In the genomic region with DNA sequence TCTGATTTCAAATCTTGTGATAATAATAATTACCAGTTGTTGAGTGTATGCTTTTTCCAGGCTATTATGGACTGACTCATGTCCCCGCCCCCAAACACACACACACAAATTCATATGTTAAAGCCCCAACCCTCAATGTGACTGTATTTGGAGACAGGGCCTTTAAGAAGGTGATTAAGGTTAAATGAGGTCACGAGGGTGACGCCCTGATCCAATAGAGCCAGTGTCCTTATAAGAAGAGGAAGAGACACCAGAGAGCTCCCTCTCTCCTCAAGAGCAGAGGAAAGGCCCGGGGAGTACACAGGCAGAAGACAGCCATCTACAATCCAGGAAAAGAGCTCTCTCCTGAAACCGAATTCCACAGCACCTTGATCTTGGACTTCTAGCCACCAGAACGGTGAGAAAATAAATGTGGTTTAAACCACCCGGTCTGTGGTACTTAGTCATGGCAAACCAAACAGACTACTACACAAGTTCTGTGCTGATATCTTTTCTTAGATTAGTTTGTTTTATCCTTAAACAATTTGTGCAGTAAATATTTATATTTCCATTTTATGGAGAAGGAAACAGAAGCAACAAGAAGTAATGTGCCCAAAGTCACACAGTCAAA, we compare ENCODE assay signal across 16 cellular contexts. TPM values are rescaled to one million over a fixed set of nuclear protein-coding genes. Genes with fewer than 3 reads are reported as not detected.
DNase-seq lines count a peak whose midpoint lies in the region; TF ChIP-seq lines count a peak whose summit lies in the region.
"Had no signal": no experiment of that assay in that cellular context is flagged by ENCODE, and none has a peak within 500 bp of the region (broad histone marks: within the 10 kb centered on the region; RNA-seq: fewer than 3 reads in every experiment).

No MANE protein-coding gene starts in this region.

- H3K27me3 ChIP-seq in GM23248 (replicated peaks; ENCODE audit: insufficient read depth) (no peaks in the 10 kb centered on the region), ascending aorta (no peaks in the 10 kb centered on the region)
- H3K27me3 ChIP-seq: BLaER1 treated with 17β-estradiol and CSF1 and Interleukin-3, amounts not matched to agents 10 nM and 100 nM; Peyer's patch had no signal

- in situ Hi-C loops in GM23248 (cut with MboI): no loop called here

- no peaks in the 10 kb centered on the region for H3K79me2 ChIP-seq in GM23248 (ENCODE audit: insufficient read depth)

- H3K27ac ChIP-seq in GM23248: no peak overlapping the region
- H3K27ac ChIP-seq in ascending aorta: no peak overlapping the region
- H3K27ac ChIP-seq: BLaER1 treated with 17β-estradiol and CSF1 and Interleukin-3, amounts not matched to agents 10 nM and 100 nM; Peyer's patch had no signal

- H3K4me3 ChIP-seq in GM23248 (no peak overlapping the region), ascending aorta (no peak overlapping the region)
- H3K4me3 ChIP-seq: BLaER1 treated with 17β-estradiol and CSF1 and Interleukin-3, amounts not matched to agents 10 nM and 100 nM; HAP-1; Peyer's patch had no signal

- no peaks in the 10 kb centered on the region for H3K36me3 ChIP-seq in GM23248 (ENCODE audit: low read depth)
- H3K36me3 ChIP-seq in ascending aorta: no peaks in the 10 kb centered on the region
- H3K36me3 ChIP-seq: BLaER1 treated with 17β-estradiol and CSF1 and Interleukin-3, amounts not matched to agents 10 nM and 100 nM; HAP-1; Peyer's patch had no signal

- intact Hi-C loops in ascending aorta (cut with DNase I): no loop called here

- H3F3A ChIP-seq in GM23248 (ENCODE audit: insufficient read depth): no peaks in the 10 kb centered on the region

- WGBS in GM23248 (ENCODE audit: low coverage in 1 of 2, low lambda C conversion rate in 2 of 2, missing lambda C conversion rate in 2 of 2), 2 experiments: 86 to 88% methylated on average over 7 of the region's 7 CpGs

- no peaks in the 10 kb centered on the region for H3K9me2 ChIP-seq in GM23248 (ENCODE audit: insufficient read depth)

- H3K9ac ChIP-seq in GM23248: no peak overlapping the region
- H3K9ac ChIP-seq: BLaER1 treated with 17β-estradiol and CSF1 and Interleukin-3, amounts not matched to agents 10 nM and 100 nM had no signal

- H3K4me2 ChIP-seq in GM23248 (ENCODE audit: unreplicated experiment): no peak overlapping the region
- H3K4me2 ChIP-seq: BLaER1 treated with 17β-estradiol and CSF1 and Interleukin-3, amounts not matched to agents 10 nM and 100 nM had no signal

- no peaks in the 10 kb centered on the region for H4K20me1 ChIP-seq in GM23248 (ENCODE audit: insufficient read depth)
- H4K20me1 ChIP-seq: BLaER1 treated with 17β-estradiol and CSF1 and Interleukin-3, amounts not matched to agents 10 nM and 100 nM had no signal

- no peaks in the 10 kb centered on the region for H3K9me3 ChIP-seq in GM23248 (ENCODE audit: low read depth)
- no peaks in the 10 kb centered on the region for H3K9me3 ChIP-seq in ascending aorta
- H3K9me3 ChIP-seq: HAP-1, Peyer's patch had no signal

- DNase-seq in GM23248: peak; percentile 27
- peak; percentile 5 for DNase-seq in NCI-H82 treated with DMSO at 0.1 percent for 48 hours (lab: John Stamatoyannopoulos, UW; ENCODE audit: unreplicated experiment)
- DNase-seq in amniotic epithelial cell (ENCODE audit: low read depth): peak; percentile 22
- peak; percentile 47 for DNase-seq in glomerular visceral epithelial cell (ENCODE audit: extremely low spot score)
- no peak for DNase-seq in CD1c-positive myeloid dendritic cell (ENCODE audit: extremely low spot score)
- DNase-seq in ascending aorta (ENCODE audit: low spot score in 2 of 2): no peak
- no peak for DNase-seq in GM19240 (ENCODE audit: insufficient read length, low spot score)
- no peak for DNase-seq in NCI-H526 treated with DMSO at 0.1 percent for 48 hours (lab: John Stamatoyannopoulos, UW)
- DNase-seq: GF-D8, NCI-H1436, NCI-H2029, NCI-H774, Peyer's patch, Right ventricle myocardium superior had no signal

- no peaks in the 10 kb centered on the region for H3K4me1 ChIP-seq in GM23248 (ENCODE audit: insufficient read depth)
- H3K4me1 ChIP-seq in ascending aorta: no peaks in the 10 kb centered on the region
- H3K4me1 ChIP-seq: Peyer's patch had no signal

- no peak overlapping the region for H2AFZ ChIP-seq in GM23248

- no peak for TF ChIP-seq CTCF in ascending aorta (IDR thresholded peaks at IDR 0.05)

RNA-seq across cellular contexts. Expression of a gene that starts 8.2 kb away (rescaled TPM):
- total RNA-seq in GM23248 (2014; rRNA removed; shearing (Covaris generic)): not detected in 2 replicates
- polyA plus RNA-seq in GM23248 (2016; fragmentation: Nextera tagmentation; extraction: Ambion mirVana): not detected in 2 replicates
- total RNA-seq in ascending aorta: not detected

Comparison
In these comparisons a context has a peak if more than half of its experiments do, and no peak if none do; other contexts are left out.
1. DNase-seq: peak in GM23248 (single experiment), NCI-H82 treated with DMSO at 0.1 percent for 48 hours (single experiment), amniotic epithelial cell (single experiment) and glomerular visceral epithelial cell (single experiment); none in CD1c-positive myeloid dendritic cell (single experiment), ascending aorta (0 of 2), GM19240 (single experiment) and NCI-H526 treated with DMSO at 0.1 percent for 48 hours (single experiment).